21 cellular contexts compared by ENCODE assay signal in the genomic region with DNA sequence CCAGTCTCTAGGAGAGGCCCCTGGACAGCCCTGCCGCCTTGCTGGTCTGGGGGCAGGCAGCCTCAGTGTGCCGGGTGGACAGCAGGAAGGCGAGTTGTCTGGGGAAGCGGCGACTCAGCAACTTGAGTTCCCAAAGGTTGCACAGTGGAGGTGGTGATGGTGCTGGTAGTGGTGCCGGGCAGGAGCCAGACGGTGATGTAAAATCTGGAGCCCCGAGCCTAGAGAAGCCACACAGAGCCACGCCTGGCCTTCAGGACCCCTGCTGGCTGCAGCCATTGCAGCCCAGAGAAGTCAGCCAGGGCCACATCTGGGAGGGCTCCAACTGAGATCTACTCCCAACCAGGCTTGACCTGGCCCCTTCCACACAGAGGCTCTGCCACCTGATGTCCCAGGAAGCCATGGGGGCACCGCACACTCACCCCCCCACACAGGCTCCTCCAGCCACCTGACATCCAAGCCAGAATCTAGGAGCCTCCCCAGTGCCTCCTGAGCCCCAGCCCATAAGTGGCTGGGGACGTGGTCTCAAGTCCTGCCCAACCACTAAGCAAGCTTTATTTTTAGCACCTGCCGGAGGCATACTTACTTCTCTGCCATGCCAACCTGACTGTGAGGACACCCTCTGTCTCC. TPM values are rescaled to one million over a fixed set of nuclear protein-coding genes. Genes with fewer than 3 reads are reported as not detected.
DNase-seq lines count a peak whose midpoint lies in the region; ATAC-seq and TF ChIP-seq lines count a peak whose summit lies in the region.
"Had no signal": no experiment of that assay in that cellular context is flagged by ENCODE, and none has a peak within 500 bp of the region (broad histone marks: within the 10 kb centered on the region; RNA-seq: fewer than 3 reads in every experiment).

No MANE protein-coding gene starts in this region.

- H3K27me3 ChIP-seq in heart left ventricle: peaks cover 0 to 4% (median 0%) of the 10 kb centered on the region in 9 donors
- H3K27me3 ChIP-seq: gastrocnemius medialis, SJSA1 had no signal

- peaks cover 0 to 3% (median 0%) of the 10 kb centered on the region in 12 donors for H3K4me1 ChIP-seq in heart left ventricle
- H3K4me1 ChIP-seq: gastrocnemius medialis, SJSA1 had no signal

- H3K9me3 Mint-ChIP-seq in stimulated activated naive CD8-positive, alpha-beta T cell treated with anti-CD3 and anti-CD28 coated beads, Interleukin-15, amount 100 ng/mL, for 72 hours: no peaks in the 10 kb centered on the region
- H3K9me3 Mint-ChIP-seq: activated CD4-positive, alpha-beta T cell treated with anti-CD3 and anti-CD28 coated beads, Interleukin-2, amount 10 ng/mL, durations not matched to agents 24 days and 14 days; activated T-helper 1 cell treated with anti-CD3 and anti-CD28 coated beads, Interleukin-12 subunit alpha, Interleukin-12 subunit beta, Interleukin-2, Interleukin-4 antibody, amounts not matched to agents 30 ng/mL and 10 ng/mL and 1 ng/mL, durations not matched to agents 14 hours and 24 hours and 36 hours; stimulated activated memory B cell treated with anti-CD40 and anti-IgM and Interleukin-4, amounts not matched to agents 10 μg/mL and 1 μg/mL and 100 μg/mL, for 72 hours had no signal

- no peak overlapping the region for H3K4me3 ChIP-seq in heart left ventricle
- H3K4me3 ChIP-seq: gastrocnemius medialis, SJSA1, skin epidermis had no signal

- TF ChIP-seq POLR2A in heart left ventricle (IDR thresholded peaks at IDR 0.05): no peak

- H3K27me3 Mint-ChIP-seq in stimulated activated naive CD8-positive, alpha-beta T cell treated with anti-CD3 and anti-CD28 coated beads, Interleukin-15, amount 100 ng/mL, for 72 hours: peaks cover 14% of the 10 kb centered on the region
- H3K27me3 Mint-ChIP-seq: activated CD4-positive, alpha-beta T cell treated with anti-CD3 and anti-CD28 coated beads, Interleukin-2, amount 10 ng/mL, durations not matched to agents 24 days and 14 days had no signal

- H3K36me3 ChIP-seq in heart left ventricle: no peaks in the 10 kb centered on the region
- H3K36me3 ChIP-seq: gastrocnemius medialis, SJSA1 had no signal

- H3K9me3 ChIP-seq in heart left ventricle: no peaks in the 10 kb centered on the region
- H3K9me3 ChIP-seq: gastrocnemius medialis, SJSA1 had no signal

- WGBS in heart left ventricle, 4 donors: 62 to 71% (median 68%) methylated on average over 12 of the region's 12 CpGs

- intact Hi-C loops in heart left ventricle (cut with DNase I): no loop called here

- ATAC-seq in stimulated activated naive CD8-positive, alpha-beta T cell treated with anti-CD3 and anti-CD28 coated beads, Interleukin-15, amount 100 ng/mL, for 72 hours: peak; percentile 32
- ATAC-seq in stimulated activated naive CD8-positive, alpha-beta T cell treated with anti-CD3 and anti-CD28 coated beads, Interleukin-15, Interleukin-2, amounts not matched to agents 100 U/mL and 50 U/mL, for 24 hours: no peak
- peak in 1 of 4 donors; percentile 40 for ATAC-seq in heart left ventricle
- ATAC-seq in omental fat pad (ENCODE audit: low FRiP score): no peak
- no peak for ATAC-seq in GM18517 (IDR thresholded peaks at IDR 0.05; ENCODE audit: unreplicated experiment)
- ATAC-seq: gastrocnemius medialis; stimulated activated memory B cell treated with anti-CD40 and anti-IgM and Interleukin-4, amounts not matched to agents 10 μg/mL and 1 μg/mL and 100 μg/mL, for 72 hours had no signal

- H3K27ac ChIP-seq in heart left ventricle: no peak overlapping the region
- H3K27ac ChIP-seq: epithelial cell of prostate, gastrocnemius medialis, SJSA1, skin epidermis had no signal

- TF ChIP-seq CTCF in heart left ventricle (IDR thresholded peaks at IDR 0.05) (no peak), omental fat pad (IDR thresholded peaks at IDR 0.05) (no peak)

- no peak overlapping the region for H3K27ac Mint-ChIP-seq in stimulated activated naive CD8-positive, alpha-beta T cell treated with anti-CD3 and anti-CD28 coated beads, Interleukin-15, amount 100 ng/mL, for 72 hours
- H3K27ac Mint-ChIP-seq: activated CD4-positive, alpha-beta T cell treated with anti-CD3 and anti-CD28 coated beads, Interleukin-2, amount 10 ng/mL, durations not matched to agents 24 days and 14 days; activated T-helper 1 cell treated with anti-CD3 and anti-CD28 coated beads, Interleukin-12 subunit alpha, Interleukin-12 subunit beta, Interleukin-2, Interleukin-4 antibody, amounts not matched to agents 30 ng/mL and 10 ng/mL and 1 ng/mL, durations not matched to agents 14 hours and 24 hours and 36 hours; stimulated activated memory B cell treated with anti-CD40 and anti-IgM and Interleukin-4, amounts not matched to agents 10 μg/mL and 1 μg/mL and 100 μg/mL, for 72 hours had no signal

- no peak overlapping the region for H3K4me3 Mint-ChIP-seq in stimulated activated naive CD8-positive, alpha-beta T cell treated with anti-CD3 and anti-CD28 coated beads, Interleukin-15, amount 100 ng/mL, for 72 hours
- H3K4me3 Mint-ChIP-seq: activated CD4-positive, alpha-beta T cell treated with anti-CD3 and anti-CD28 coated beads, Interleukin-2, amount 10 ng/mL, durations not matched to agents 24 days and 14 days; activated T-helper 1 cell treated with anti-CD3 and anti-CD28 coated beads, Interleukin-12 subunit alpha, Interleukin-12 subunit beta, Interleukin-2, Interleukin-4 antibody, amounts not matched to agents 30 ng/mL and 10 ng/mL and 1 ng/mL, durations not matched to agents 14 hours and 24 hours and 36 hours; stimulated activated memory B cell treated with anti-CD40 and anti-IgM and Interleukin-4, amounts not matched to agents 10 μg/mL and 1 μg/mL and 100 μg/mL, for 72 hours had no signal

- H3K4me1 Mint-ChIP-seq in stimulated activated naive CD8-positive, alpha-beta T cell treated with anti-CD3 and anti-CD28 coated beads, Interleukin-15, amount 100 ng/mL, for 72 hours: no peaks in the 10 kb centered on the region
- H3K4me1 Mint-ChIP-seq: activated CD4-positive, alpha-beta T cell treated with anti-CD3 and anti-CD28 coated beads, Interleukin-2, amount 10 ng/mL, durations not matched to agents 24 days and 14 days; stimulated activated memory B cell treated with anti-CD40 and anti-IgM and Interleukin-4, amounts not matched to agents 10 μg/mL and 1 μg/mL and 100 μg/mL, for 72 hours had no signal

- no peak for DNase-seq in stimulated activated naive CD8-positive, alpha-beta T cell treated with anti-CD3 and anti-CD28 coated beads, Interleukin-15, amount 100 ng/mL, for 72 hours
- no peak for DNase-seq in stimulated activated naive CD8-positive, alpha-beta T cell treated with anti-CD3 and anti-CD28 coated beads, Interleukin-15, Interleukin-2, amounts not matched to agents 100 U/mL and 50 U/mL, for 24 hours
- peak in 3 of 5 donors; percentile 12 to 39 (median 18) for DNase-seq in heart left ventricle
- DNase-seq in omental fat pad (ENCODE audit: low spot score): peak; percentile 10
- DNase-seq in NCI-H510A (lab: John Stamatoyannopoulos, UW): no peak
- no peak for DNase-seq in SIG-M5 treated with dmso at 0.1 percent for 504 hours (lab: John Stamatoyannopoulos, UW; ENCODE audit: unreplicated experiment)
- no peak for DNase-seq in NCI-H526 (lab: John Stamatoyannopoulos, UW)
- DNase-seq: activated CD4-positive, alpha-beta T cell treated with anti-CD3 and anti-CD28 coated beads, Interleukin-2, amount 10 ng/mL, durations not matched to agents 24 days and 14 days; amniotic stem cell; GDM1; Kasumi-1; midbrain; NCI-H2227 treated with DMSO at 0.1 percent for 48 hours; T1000 had no signal

RNA-seq across cellular contexts. Expression of a gene that starts 8.8 kb away (rescaled TPM):
- total RNA-seq in heart left ventricle: not detected
- not detected for polyA plus RNA-seq in heart left ventricle
- not detected for total RNA-seq in omental fat pad
- total RNA-seq: activated CD4-positive, alpha-beta T cell treated with anti-CD3 and anti-CD28 coated beads, Interleukin-2, amount 10 ng/mL, durations not matched to agents 24 days and 14 days; activated T-helper 1 cell treated with anti-CD3 and anti-CD28 coated beads, Interleukin-12 subunit alpha, Interleukin-12 subunit beta, Interleukin-2, Interleukin-4 antibody, amounts not matched to agents 30 ng/mL and 10 ng/mL and 1 ng/mL, durations not matched to agents 14 hours and 24 hours and 36 hours; gastrocnemius medialis; SJSA1 had no signal

RNA-seq across cellular contexts. Expression of a gene that starts 26.0 kb away (rescaled TPM):
- 1 to 10 TPM in 1 of 9 donors, under 1 TPM in 7, not detected in 1; 0.30 to 2.3 (median 0.48) TPM for total RNA-seq in heart left ventricle
- under 1 TPM; 0.07 to 0.15 TPM for polyA plus RNA-seq in heart left ventricle
- total RNA-seq in omental fat pad: 1 to 10 TPM in 2 of 4 donors, under 1 TPM in 1, not detected in 1; 0.46 to 2.3 (median 1.7) TPM
- total RNA-seq: activated CD4-positive, alpha-beta T cell treated with anti-CD3 and anti-CD28 coated beads, Interleukin-2, amount 10 ng/mL, durations not matched to agents 24 days and 14 days; activated T-helper 1 cell treated with anti-CD3 and anti-CD28 coated beads, Interleukin-12 subunit alpha, Interleukin-12 subunit beta, Interleukin-2, Interleukin-4 antibody, amounts not matched to agents 30 ng/mL and 10 ng/mL and 1 ng/mL, durations not matched to agents 14 hours and 24 hours and 36 hours; SJSA1 had no signal

RNA-seq across cellular contexts. Expression of a gene that starts 32.4 kb away (rescaled TPM):
- not detected for total RNA-seq in heart left ventricle
- not detected for polyA plus RNA-seq in heart left ventricle
- total RNA-seq in omental fat pad: not detected
- total RNA-seq: activated CD4-positive, alpha-beta T cell treated with anti-CD3 and anti-CD28 coated beads, Interleukin-2, amount 10 ng/mL, durations not matched to agents 24 days and 14 days; activated T-helper 1 cell treated with anti-CD3 and anti-CD28 coated beads, Interleukin-12 subunit alpha, Interleukin-12 subunit beta, Interleukin-2, Interleukin-4 antibody, amounts not matched to agents 30 ng/mL and 10 ng/mL and 1 ng/mL, durations not matched to agents 14 hours and 24 hours and 36 hours; SJSA1 had no signal

Comparison
In these comparisons a context has a peak if more than half of its experiments do, and no peak if none do; other contexts are left out.
1. DNase-seq: peak in heart left ventricle (3 of 5) and omental fat pad (single experiment); none in stimulated activated naive CD8-positive, alpha-beta T cell treated with anti-CD3 and anti-CD28 coated beads, Interleukin-15, amount 100 ng/mL, for 72 hours (0 of 2), stimulated activated naive CD8-positive, alpha-beta T cell treated with anti-CD3 and anti-CD28 coated beads, Interleukin-15, Interleukin-2, amounts not matched to agents 100 U/mL and 50 U/mL, for 24 hours (single experiment), NCI-H510A (single experiment), SIG-M5 treated with dmso at 0.1 percent for 504 hours (single experiment) and NCI-H526 (0 of 2).